ENCODE assay signal across 29 cellular contexts in the genomic region with DNA sequence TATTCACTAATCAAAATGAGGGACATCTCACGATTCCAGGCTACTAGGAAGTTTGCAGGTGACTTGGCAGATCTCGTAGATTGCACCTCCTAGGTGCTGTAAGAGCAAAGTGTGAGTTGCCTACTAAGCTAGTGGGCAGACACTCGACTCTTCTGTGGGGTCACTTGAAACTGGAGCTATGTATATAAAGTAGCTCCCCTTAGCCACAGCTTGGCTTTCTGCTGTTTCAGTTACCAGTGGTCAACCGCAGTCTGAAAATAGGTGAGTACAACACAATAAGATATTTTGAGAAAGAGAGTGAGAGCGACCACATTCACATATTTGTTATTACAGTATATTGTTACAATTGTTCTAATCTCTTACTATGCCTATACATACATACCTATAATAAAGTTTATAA. TPM values are rescaled to one million over a fixed set of nuclear protein-coding genes. Genes with fewer than 3 reads are reported as not detected.
"Had no signal": no experiment of that assay in that cellular context is flagged by ENCODE, and none has a peak within 500 bp of the region (broad histone marks: within the 10 kb centered on the region; RNA-seq: fewer than 3 reads in every experiment).

No MANE protein-coding gene starts in this region.

- H3K27ac ChIP-seq: ascending aorta, body of pancreas, SK-N-MC had no signal

- H3K9me3 Mint-ChIP-seq: activated B cell treated with CpG ODN at 0.5 μM for 24 hours; activated naive CD8-positive, alpha-beta T cell treated with anti-CD3 and anti-CD28 coated beads, Interleukin-2, amount 50 U/mL, for 24 hours; activated T-cell treated with anti-CD3 and anti-CD28 coated beads, Interleukin-2, amount 50 U/mL, for 24 hours; central memory CD8-positive, alpha-beta T cell; T-cell had no signal

- H3K36me3 Mint-ChIP-seq: activated CD8-positive, alpha-beta memory T cell treated with anti-CD3 and anti-CD28 coated beads, Interleukin-2, amount 10 ng/mL, durations not matched to agents 7 days and 5 days; activated naive CD4-positive, alpha-beta T cell treated with anti-CD3 and anti-CD28 coated beads, Interleukin-2, amount 50 U/mL, for 72 hours; T-cell had no signal

- H3K27me3 Mint-ChIP-seq: activated B cell treated with CpG ODN at 0.5 μM for 24 hours; activated CD4-positive, alpha-beta T cell treated with anti-CD3 and anti-CD28 coated beads, Interleukin-2, amount 10 ng/mL, durations not matched to agents 24 days and 14 days; activated CD8-positive, alpha-beta memory T cell treated with anti-CD3 and anti-CD28 coated beads, Interleukin-2, amount 10 ng/mL, durations not matched to agents 7 days and 5 days; activated naive CD8-positive, alpha-beta T cell treated with anti-CD3 and anti-CD28 coated beads, Interleukin-2, amount 50 U/mL, for 24 hours; activated T-cell treated with anti-CD3 and anti-CD28 coated beads, Interleukin-2, amount 50 U/mL, for 24 hours; central memory CD8-positive, alpha-beta T cell; T-cell had no signal

- H3K4me3 Mint-ChIP-seq: activated B cell treated with CpG ODN at 0.5 μM for 24 hours; activated CD4-positive, alpha-beta T cell treated with anti-CD3 and anti-CD28 coated beads, Interleukin-2, amount 10 ng/mL, durations not matched to agents 24 days and 14 days; activated CD8-positive, alpha-beta memory T cell treated with anti-CD3 and anti-CD28 coated beads, Interleukin-2, amount 10 ng/mL, durations not matched to agents 7 days and 5 days; activated naive CD8-positive, alpha-beta T cell treated with anti-CD3 and anti-CD28 coated beads, Interleukin-2, amount 50 U/mL, for 24 hours; activated T-cell treated with anti-CD3 and anti-CD28 coated beads, Interleukin-2, amount 50 U/mL, for 24 hours; activated T-helper 1 cell treated with anti-CD3 and anti-CD28 coated beads, Interleukin-12 subunit alpha, Interleukin-12 subunit beta, Interleukin-2, Interleukin-4 antibody, amounts not matched to agents 30 ng/mL and 10 ng/mL and 1 ng/mL, durations not matched to agents 14 hours and 24 hours and 36 hours; central memory CD8-positive, alpha-beta T cell; T-cell had no signal

- H3K4me1 Mint-ChIP-seq: activated B cell treated with CpG ODN at 0.5 μM for 24 hours; activated CD4-positive, alpha-beta T cell treated with anti-CD3 and anti-CD28 coated beads, Interleukin-2, amount 10 ng/mL, durations not matched to agents 24 days and 14 days had no signal

- H3K9me3 ChIP-seq: ascending aorta, body of pancreas, MG63 had no signal

- DNase-seq: activated B cell treated with CpG ODN at 0.5 μM for 24 hours; activated CD4-positive, alpha-beta T cell treated with anti-CD3 and anti-CD28 coated beads for 1 hour; activated CD4-positive, alpha-beta T cell treated with anti-CD3 and anti-CD28 coated beads, Interleukin-2, amount 10 ng/mL, durations not matched to agents 24 days and 14 days; activated CD4-positive, alpha-beta T cell treated with anti-CD3 and anti-CD28 coated beads, Interleukin-2, amount 50 U/mL, for 48 hours; activated CD8-positive, alpha-beta memory T cell treated with anti-CD3 and anti-CD28 coated beads, Interleukin-2, amount 10 ng/mL, durations not matched to agents 7 days and 5 days; activated effector memory CD4-positive, alpha-beta T cell treated with Interleukin-2 at 50 U/mL for 16 hours; activated naive CD4-positive, alpha-beta T cell; activated naive CD8-positive, alpha-beta T cell treated with anti-CD3 and anti-CD28 coated beads, Interleukin-2, amount 50 U/mL, for 24 hours; activated T-cell treated with anti-CD3 and anti-CD28 coated beads, Interleukin-2, amount 50 U/mL, for 24 hours; amniotic stem cell; body of pancreas; MG63; NCI-H1105 treated with DMSO at 0.1 percent for 48 hours; NCI-H146; NCI-H187 treated with DMSO at 0.1 percent for 48 hours; NCI-H2081 treated with DMSO at 0.1 percent for 48 hours; NCI-H446; NCI-H524; T-cell; T-helper 2 cell; T1000 had no signal

- ATAC-seq: activated CD8-positive, alpha-beta memory T cell treated with anti-CD3 and anti-CD28 coated beads, Interleukin-2, amount 10 ng/mL, durations not matched to agents 7 days and 5 days; activated naive CD4-positive, alpha-beta T cell treated with anti-CD3 and anti-CD28 coated beads, Interleukin-2, amount 50 U/mL, for 72 hours; activated naive CD8-positive, alpha-beta T cell treated with anti-CD3 and anti-CD28 coated beads, Interleukin-2, amount 50 U/mL, for 24 hours; body of pancreas; Right ventricle myocardium inferior; T-cell had no signal

- H3K27ac Mint-ChIP-seq: activated B cell treated with CpG ODN at 0.5 μM for 24 hours; activated CD4-positive, alpha-beta T cell treated with anti-CD3 and anti-CD28 coated beads, Interleukin-2, amount 10 ng/mL, durations not matched to agents 24 days and 14 days; activated CD8-positive, alpha-beta memory T cell treated with anti-CD3 and anti-CD28 coated beads, Interleukin-2, amount 10 ng/mL, durations not matched to agents 7 days and 5 days; activated naive CD4-positive, alpha-beta T cell treated with anti-CD3 and anti-CD28 coated beads, Interleukin-2, amount 50 U/mL, for 72 hours; activated naive CD8-positive, alpha-beta T cell treated with anti-CD3 and anti-CD28 coated beads, Interleukin-2, amount 50 U/mL, for 24 hours; activated T-cell treated with anti-CD3 and anti-CD28 coated beads, Interleukin-2, amount 50 U/mL, for 24 hours; activated T-helper 1 cell treated with anti-CD3 and anti-CD28 coated beads, Interleukin-12 subunit alpha, Interleukin-12 subunit beta, Interleukin-2, Interleukin-4 antibody, amounts not matched to agents 30 ng/mL and 10 ng/mL and 1 ng/mL, durations not matched to agents 14 hours and 24 hours and 36 hours; T-cell had no signal

- H3K27me3 ChIP-seq: ascending aorta, body of pancreas, MG63 had no signal

- H3K4me1 ChIP-seq: body of pancreas had no signal

- H3K4me3 ChIP-seq: ascending aorta, body of pancreas, MG63, SK-N-MC had no signal

- H3K36me3 ChIP-seq: ascending aorta, MG63 had no signal

RNA-seq across cellular contexts. Expression of gene CTAGE1, which starts 23.3 kb away (rescaled TPM):
- total RNA-seq: activated B cell treated with CpG ODN at 0.5 μM for 24 hours; activated CD4-positive, alpha-beta T cell treated with anti-CD3 and anti-CD28 coated beads, Interleukin-2, amount 10 ng/mL, durations not matched to agents 24 days and 14 days; activated CD8-positive, alpha-beta memory T cell treated with anti-CD3 and anti-CD28 coated beads, Interleukin-2, amount 10 ng/mL, durations not matched to agents 7 days and 5 days; activated naive CD4-positive, alpha-beta T cell treated with anti-CD3 and anti-CD28 coated beads, Interleukin-2, amount 50 U/mL, for 72 hours; activated T-helper 1 cell treated with anti-CD3 and anti-CD28 coated beads, Interleukin-12 subunit alpha, Interleukin-12 subunit beta, Interleukin-2, Interleukin-4 antibody, amounts not matched to agents 30 ng/mL and 10 ng/mL and 1 ng/mL, durations not matched to agents 14 hours and 24 hours and 36 hours; ascending aorta; body of pancreas; bronchial epithelial cell; OCI-LY7; Right ventricle myocardium inferior; T-cell had no signal
